Comparison of ENCODE assay signal across 20 cellular contexts in genomic region chr21:37101384-37101783, GRCh38. TPM values are rescaled to one million over a fixed set of nuclear protein-coding genes. Genes with fewer than 3 reads are reported as not detected.
A peak's percentile ranks its signal among the peaks of the same experiment; 100 is the strongest.
DNase-seq lines count a peak whose midpoint lies in the region; ATAC-seq and TF ChIP-seq lines count a peak whose summit lies in the region.
"Had no signal": no experiment of that assay in that cellular context is flagged by ENCODE, and none has a peak within 500 bp of the region (broad histone marks: within the 10 kb centered on the region; RNA-seq: fewer than 3 reads in every experiment).

No MANE protein-coding gene starts in this region.

- no peaks in the 10 kb centered on the region for H3K27me3 Mint-ChIP-seq in chondrocyte (ENCODE audit: low read depth)
- H3K27me3 Mint-ChIP-seq in GM23338 (ENCODE audit: insufficient read depth, low read depth, poor library complexity) = peaks cover 1% of the 10 kb centered on the region

- H3K4me1 ChIP-seq in PC-3 (ENCODE audit: insufficient read depth, low read length) (peaks cover 17% of the 10 kb centered on the region), lower lobe of right lung (no peaks in the 10 kb centered on the region), GM23338 (ENCODE audit: insufficient read depth) (no peaks in the 10 kb centered on the region)
- H3K4me1 ChIP-seq: BLaER1 had no signal

- H3K9me3 ChIP-seq in PC-3 (ENCODE audit: low read length) (no peaks in the 10 kb centered on the region), lower lobe of right lung (no peaks in the 10 kb centered on the region)

- H3K79me2 ChIP-seq in PC-3 (ENCODE audit: low read length) (peaks cover 12% of the 10 kb centered on the region; the same call in 1 of the 2 replicates), GM23338 (replicated peaks; ENCODE audit: insufficient read depth) (no peaks in the 10 kb centered on the region)

- POLR2A ChIA-PET in PC-3 (lab: Charles Lee; ENCODE audit: unreplicated experiment) = no interaction called here

- H3K4me2 ChIP-seq in PC-3 (ENCODE audit: low read length) (no peak overlapping the region), GM23338 (no peak overlapping the region)
- H3K4me2 ChIP-seq: BLaER1 had no signal

- no peak overlapping the region for H3K27ac Mint-ChIP-seq in chondrocyte (ENCODE audit: unreplicated experiment)
- H3K27ac Mint-ChIP-seq in GM23338 = no peak overlapping the region
- H3K27ac Mint-ChIP-seq: CD8-positive, alpha-beta T cell; H9 had no signal

- DNase-seq in ELR (ENCODE audit: low read depth) = peak; percentile 37
- DNase-seq in PC-3 = peak; percentile 12
- DNase-seq in chondrocyte (ENCODE audit: low spot score) = no peak
- DNase-seq in foreskin fibroblast = peak; percentile 6 to 29
- no peak for DNase-seq in lower lobe of right lung
- no peak for DNase-seq in GM23338 (ENCODE audit: low spot score)
- DNase-seq in midbrain (lab: John Stamatoyannopoulos, UW) = no peak
- DNase-seq: Calu3; CD8-positive, alpha-beta T cell; DMS53; EL; H9; NCI-H1105 treated with DMSO at 0.1 percent for 48 hours; NCI-H1694; NCI-H2081 treated with DMSO at 0.1 percent for 48 hours; NK-92 treated with Interleukin-12 subunit alpha and Interleukin-12 subunit beta, amount 100 ng/mL, for 24 hours; SHP77 had no signal

- H3K36me3 ChIP-seq in PC-3 (ENCODE audit: low read depth, low read length) = peaks cover 31% of the 10 kb centered on the region
- peaks cover 26% of the 10 kb centered on the region for H3K36me3 ChIP-seq in lower lobe of right lung
- H3K36me3 ChIP-seq in GM23338 (ENCODE audit: insufficient read depth) = no peaks in the 10 kb centered on the region

- intact Hi-C loops in PC-3 (cut with micrococcal nuclease) (loop anchor here (5.0 kb wide), 1 partner anchor 46 kb away; no protein-coding TSS in a partner anchor), lower lobe of right lung (cut with DNase I) (no loop called here)

- no peak overlapping the region for H3K4me3 Mint-ChIP-seq in chondrocyte (ENCODE audit: unreplicated experiment)
- H3K4me3 Mint-ChIP-seq in GM23338 = no peak overlapping the region
- H3K4me3 Mint-ChIP-seq: CD8-positive, alpha-beta T cell; H9 had no signal

- no peak overlapping the region for H3K27ac ChIP-seq in PC-3 (ENCODE audit: low read length)
- no peak overlapping the region for H3K27ac ChIP-seq in lower lobe of right lung
- no peak overlapping the region for H3K27ac ChIP-seq in GM23338 (ENCODE audit: low read depth)
- H3K27ac ChIP-seq: BLaER1, SK-N-MC had no signal

- no peaks in the 10 kb centered on the region for H4K20me1 ChIP-seq in PC-3 (ENCODE audit: low read length)
- peaks cover 2% of the 10 kb centered on the region; the same call in 1 of the 2 replicates for H4K20me1 ChIP-seq in GM23338 (replicated peaks; ENCODE audit: insufficient read depth)
- H4K20me1 ChIP-seq: BLaER1 had no signal

- H3F3A ChIP-seq in PC-3 (ENCODE audit: low read length, unreplicated experiment) = no peaks in the 10 kb centered on the region
- no peaks in the 10 kb centered on the region for H3F3A ChIP-seq in GM23338 (replicated peaks; ENCODE audit: low read depth)

- TF ChIP-seq CTCF in PC-3 (conservative IDR thresholded peaks at IDR 0.05; ENCODE audit: low read depth, low read length) = no peak
- TF ChIP-seq CTCF in chondrocyte (IDR thresholded peaks at IDR 0.05) = peak; percentile 35
- TF ChIP-seq CTCF in foreskin fibroblast (IDR thresholded peaks at IDR 0.05; ENCODE audit: low read depth, low read length) = no peak
- TF ChIP-seq CTCF in lower lobe of right lung (IDR thresholded peaks at IDR 0.05) = no peak
- TF ChIP-seq CTCF in GM23338 (conservative IDR thresholded peaks at IDR 0.05; ENCODE audit: low read depth in 2 of 2) = no peak

- H3K9ac ChIP-seq in PC-3 (ENCODE audit: low read length) = no peak overlapping the region
- H3K9ac ChIP-seq: BLaER1 had no signal

- peaks cover 35% of the 10 kb centered on the region for H3K4me1 Mint-ChIP-seq in chondrocyte (ENCODE audit: low read depth)
- no peaks in the 10 kb centered on the region for H3K4me1 Mint-ChIP-seq in GM23338
- H3K4me1 Mint-ChIP-seq: H9 had no signal

- H3K27me3 ChIP-seq in PC-3 (ENCODE audit: low read length) (no peaks in the 10 kb centered on the region), lower lobe of right lung (ENCODE audit: low read depth) (no peaks in the 10 kb centered on the region), GM23338 (ENCODE audit: insufficient read depth) (no peaks in the 10 kb centered on the region)
- H3K27me3 ChIP-seq: BLaER1 had no signal

- H3K4me3 ChIP-seq in PC-3 (ENCODE audit: low read length) (no peak overlapping the region), foreskin fibroblast (ENCODE audit: low read depth in 1 of 2, low read length in 2 of 2) (no peak overlapping the region), lower lobe of right lung (no peak overlapping the region), GM23338 (no peak overlapping the region)
- H3K4me3 ChIP-seq: BLaER1, SK-N-MC had no signal

- H3K36me3 Mint-ChIP-seq in chondrocyte (ENCODE audit: low read depth) (peaks cover 31% of the 10 kb centered on the region), GM23338 (ENCODE audit: low read depth) (no peaks in the 10 kb centered on the region; the same call in 2 of the 3 replicates)

- ATAC-seq in PC-3 (peak; percentile 57), lower lobe of right lung (no peak), GM23338 (no peak), HG03039 (IDR thresholded peaks at IDR 0.05; ENCODE audit: unreplicated experiment) (no peak)
- ATAC-seq: CD8-positive, alpha-beta T cell had no signal

- no peak overlapping the region for H2AFZ ChIP-seq in PC-3 (ENCODE audit: low read length)
- H2AFZ ChIP-seq in GM23338 = no peak overlapping the region

- H3K9me2 ChIP-seq in PC-3 (replicated peaks; ENCODE audit: low read length) = no peaks in the 10 kb centered on the region
- H3K9me2 ChIP-seq in GM23338 (ENCODE audit: insufficient read depth) = no peaks in the 10 kb centered on the region

- H3K9me3 Mint-ChIP-seq in chondrocyte (ENCODE audit: low read depth) (no peaks in the 10 kb centered on the region), GM23338 (no peaks in the 10 kb centered on the region)
- H3K9me3 Mint-ChIP-seq: CD8-positive, alpha-beta T cell had no signal

- BruUV-seq in PC-3 (replicated peaks; lab: Mats Ljungman, UMichigan) = no TSS peak

- CTCF ChIA-PET in PC-3 (lab: Charles Lee) = interaction anchor here (0.6 kb wide), 1 partner anchor 112 kb away, joined by 4 read pairs; no protein-coding TSS in a partner anchor

TF ChIP-seq in GM23338, 12 proteins besides CTCF, POLR2A, EP300 and RAD21 (continues in another document):
- no peak for TF ChIP-seq CREB1 (CRISPR knock-in tag; IDR thresholded peaks at IDR 0.05; ENCODE audit: low read depth)
- TF ChIP-seq JUNB (IDR thresholded peaks at IDR 0.05; ENCODE audit: unreplicated experiment) = no peak
- no peak for TF ChIP-seq ZNF331 (CRISPR knock-in tag; IDR thresholded peaks at IDR 0.05; ENCODE audit: low read depth)
- no peak for TF ChIP-seq STAT1 (IDR thresholded peaks at IDR 0.05; ENCODE audit: unreplicated experiment)
- no peak for TF ChIP-seq NANOG (IDR thresholded peaks at IDR 0.05; ENCODE audit: borderline replicate concordance)
- no peak for TF ChIP-seq ZNF114 (CRISPR knock-in tag; IDR thresholded peaks at IDR 0.05)
- TF ChIP-seq, protein P1, sequence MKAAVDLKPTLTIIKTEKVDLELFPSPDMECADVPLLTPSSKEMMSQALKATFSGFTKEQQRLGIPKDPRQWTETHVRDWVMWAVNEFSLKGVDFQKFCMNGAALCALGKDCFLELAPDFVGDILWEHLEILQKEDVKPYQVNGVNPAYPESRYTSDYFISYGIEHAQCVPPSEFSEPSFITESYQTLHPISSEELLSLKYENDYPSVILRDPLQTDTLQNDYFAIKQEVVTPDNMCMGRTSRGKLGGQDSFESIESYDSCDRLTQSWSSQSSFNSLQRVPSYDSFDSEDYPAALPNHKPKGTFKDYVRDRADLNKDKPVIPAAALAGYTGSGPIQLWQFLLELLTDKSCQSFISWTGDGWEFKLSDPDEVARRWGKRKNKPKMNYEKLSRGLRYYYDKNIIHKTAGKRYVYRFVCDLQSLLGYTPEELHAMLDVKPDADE (IDR thresholded peaks at IDR 0.05) = no peak
- TF ChIP-seq EZH2phosphoT487 (IDR thresholded peaks at IDR 0.05; ENCODE audit: unreplicated experiment) = no peak
- no peak for TF ChIP-seq REST (IDR thresholded peaks at IDR 0.05; ENCODE audit: unreplicated experiment)
- no peak for TF ChIP-seq EZH2 (IDR thresholded peaks at IDR 0.05; ENCODE audit: low read depth, unreplicated experiment)

RNA-seq across cellular contexts. Expression of gene TTC3, which starts 28.3 kb away (rescaled TPM):
- total RNA-seq in PC-3 (2014; rRNA removed) = 121 and 140 TPM in 2 replicates
- total RNA-seq in chondrocyte = 258 to 343 TPM (median 268 TPM) in 3 replicates
- 93.0 TPM for total RNA-seq in lower lobe of right lung
- total RNA-seq in GM23338 (2014; rRNA removed; shearing (Covaris generic)) = 26.8 and 48.6 TPM in 2 replicates
- polyA plus RNA-seq in GM23338 (2016; fragmentation: Nextera tagmentation; extraction: Ambion mirVana) = 20.2 and 28.9 TPM in 2 replicates

RNA-seq across cellular contexts. Expression of gene PIGP, which starts 28.5 kb away (rescaled TPM):
- 17.1 and 20.1 TPM in 2 replicates for total RNA-seq in PC-3 (2014; rRNA removed)
- 15.0 to 19.2 TPM (median 15.6 TPM) in 3 replicates for total RNA-seq in chondrocyte
- total RNA-seq in lower lobe of right lung = 28.7 TPM
- total RNA-seq in GM23338 (2014; rRNA removed; shearing (Covaris generic)) = 4.9 and 5.2 TPM in 2 replicates
- 19.6 and 22.7 TPM in 2 replicates for polyA plus RNA-seq in GM23338 (2016; fragmentation: Nextera tagmentation; extraction: Ambion mirVana)

Comparison
In these comparisons a context has a peak if more than half of its experiments do, and no peak if none do; other contexts are left out.
1. DNase-seq: peak in ELR (single experiment), PC-3 (single experiment) and foreskin fibroblast (2 of 2); none in chondrocyte (single experiment), lower lobe of right lung (single experiment), GM23338 (single experiment) and midbrain (single experiment).